ENCODE assay signal across 17 cellular contexts in genomic region chrX:132208422-132208821, GRCh38. TPM values are rescaled to one million over a fixed set of nuclear protein-coding genes. Genes with fewer than 3 reads are reported as not detected.
DNase-seq lines count a peak whose midpoint lies in the region; FAIRE-seq and TF ChIP-seq lines count a peak whose summit lies in the region.
"Had no signal": no experiment of that assay in that cellular context is flagged by ENCODE, and none has a peak within 500 bp of the region (broad histone marks: within the 10 kb centered on the region; RNA-seq: fewer than 3 reads in every experiment).

No MANE protein-coding gene starts in this region.

- H3K36me3 Mint-ChIP-seq in osteocyte (ENCODE audit: unreplicated experiment) = peaks cover 38% of the 10 kb centered on the region
- H3K36me3 Mint-ChIP-seq in CD4-positive, alpha-beta memory T cell = peaks cover 10 to 40% of the 10 kb centered on the region in 2 donors

- H3K27me3 Mint-ChIP-seq in osteocyte (ENCODE audit: unreplicated experiment) = no peaks in the 10 kb centered on the region
- H3K27me3 Mint-ChIP-seq in CD4-positive, alpha-beta memory T cell = no peaks in the 10 kb centered on the region

- intact Hi-C loops in esophagus squamous epithelium (cut with DNase I) = loop anchor here (10.0 kb wide), 1 partner anchor 114 kb away; no protein-coding TSS in a partner anchor
- intact Hi-C loops in CD4-positive, alpha-beta memory T cell (cut with micrococcal nuclease) = no loop called here

- TF ChIP-seq POLR2A in esophagus squamous epithelium (IDR thresholded peaks at IDR 0.05) = no peak

- H3K27ac ChIP-seq in esophagus squamous epithelium = no peak overlapping the region
- no peak overlapping the region for H3K27ac ChIP-seq in CD4-positive, alpha-beta memory T cell (ENCODE audit: low read depth, low read length)
- H3K27ac ChIP-seq: A549, GM23248 had no signal

- H3K9me3 ChIP-seq in Loucy (ENCODE audit: insufficient read depth, low read depth, low read length) (no peaks in the 10 kb centered on the region), esophagus squamous epithelium (no peaks in the 10 kb centered on the region)
- H3K9me3 ChIP-seq in CD4-positive, alpha-beta memory T cell (ENCODE audit: control insufficient read depth in 1 of 2, low read length in 2 of 2) = no peaks in the 10 kb centered on the region
- H3K9me3 ChIP-seq: A549, Caco-2 had no signal

- peaks cover 47% of the 10 kb centered on the region for H3K79me2 ChIP-seq in Loucy (ENCODE audit: insufficient read depth, low read length)

- FAIRE-seq in colon (lab: Jason Lieb, UNC) = peak; percentile 99
- FAIRE-seq: A549, H54, HepG2, HTR-8/SVneo had no signal

- POLR2A ChIA-PET in CD4-positive, alpha-beta memory T cell (lab: Charles Lee; ENCODE audit: partially characterized antibody) = interaction anchor here (0.6 to 1.3 kb wide), 3 partner anchors 9 to 185 kb away, joined by 3 read pairs; partner anchors contain the start of gene STK26

- peaks cover 56% of the 10 kb centered on the region for H3K4me1 Mint-ChIP-seq in osteocyte (ENCODE audit: unreplicated experiment)
- peaks cover 25 to 55% (median 45%) of the 10 kb centered on the region in 4 donors for H3K4me1 Mint-ChIP-seq in CD4-positive, alpha-beta memory T cell

- peaks cover 12% of the 10 kb centered on the region for H4K20me1 ChIP-seq in Loucy (ENCODE audit: insufficient read depth, low read length, poor library complexity, severe bottlenecking)

- no peak for TF ChIP-seq CTCF in Loucy (conservative IDR thresholded peaks at IDR 0.05; ENCODE audit: low read length)
- TF ChIP-seq CTCF in osteocyte (IDR thresholded peaks at IDR 0.05) = no peak
- TF ChIP-seq CTCF in esophagus squamous epithelium (IDR thresholded peaks at IDR 0.05) = no peak

- no peak overlapping the region for H2AFZ ChIP-seq in Loucy (ENCODE audit: low read length)
- H2AFZ ChIP-seq: GM23248 had no signal

- peak overlapping the region; percentile 45 for H3K4me2 ChIP-seq in Loucy (ENCODE audit: low read depth, low read length, poor library complexity, severe bottlenecking)
- H3K4me2 ChIP-seq: A549 had no signal

- H3F3A ChIP-seq in Loucy (ENCODE audit: low read depth) = no peaks in the 10 kb centered on the region

- H3K27me3 ChIP-seq in Loucy (ENCODE audit: insufficient read depth, low read length, poor library complexity, severe bottlenecking) (no peaks in the 10 kb centered on the region), esophagus squamous epithelium (peaks cover 0 to 3% (median 0%) of the 10 kb centered on the region in 4 donors)
- no peaks in the 10 kb centered on the region for H3K27me3 ChIP-seq in CD4-positive, alpha-beta memory T cell (ENCODE audit: insufficient read depth, low read length)

- CTCF ChIA-PET in CD4-positive, alpha-beta memory T cell (lab: Charles Lee; ENCODE audit: partially characterized antibody) = interaction anchor here (1.3 to 2.2 kb wide), 3 partner anchors 10 to 116 kb away, joined by 3 to 6 read pairs (median 3); no protein-coding TSS in a partner anchor

- H3K4me3 ChIP-seq in Loucy (ENCODE audit: low read length, poor library complexity, severe bottlenecking) (no peak overlapping the region), esophagus squamous epithelium (no peak overlapping the region)
- no peak overlapping the region for H3K4me3 ChIP-seq in CD4-positive, alpha-beta memory T cell (ENCODE audit: low read length in 2 of 2)
- H3K4me3 ChIP-seq: A549, GM23248 had no signal

- DNase-seq in osteocyte (ENCODE audit: extremely low spot score, unreplicated experiment) (no peak), A172 (ENCODE audit: low spot score) (no peak), esophagus squamous epithelium (lab: John Stamatoyannopoulos, UW) (no peak), T-helper 1 cell (no peak)
- no peak for DNase-seq in CD4-positive, alpha-beta memory T cell
- DNase-seq: Caco-2; CD8-positive, alpha-beta memory T cell; DND-41; GF-D8; GM23248 had no signal

- whole genome bisulfite sequencing in esophagus squamous epithelium, 2 donors = 83 to 85% methylated on average over 1 of the region's 1 CpG

- H3K4me1 ChIP-seq in Loucy (ENCODE audit: insufficient read depth, low read length, poor library complexity, severe bottlenecking) (peaks cover 34% of the 10 kb centered on the region), esophagus squamous epithelium (peaks cover 0 to 32% (median 0%) of the 10 kb centered on the region in 3 donors)
- H3K4me1 ChIP-seq in CD4-positive, alpha-beta memory T cell (ENCODE audit: insufficient read depth, low read length) = peaks cover 45% of the 10 kb centered on the region
- H3K4me1 ChIP-seq: Caco-2 had no signal

- H3K9ac ChIP-seq in Loucy (ENCODE audit: low read depth, low read length, poor library complexity, severe bottlenecking) = no peak overlapping the region
- H3K9ac ChIP-seq: GM23248 had no signal

- no peaks in the 10 kb centered on the region for H3K9me2 ChIP-seq in Loucy (replicated peaks; ENCODE audit: low read depth, low read length)

- no peak overlapping the region for H3K4me3 Mint-ChIP-seq in osteocyte (ENCODE audit: unreplicated experiment)
- H3K4me3 Mint-ChIP-seq in CD4-positive, alpha-beta memory T cell = no peak overlapping the region
- H3K4me3 Mint-ChIP-seq: CD14-positive monocyte; CD8-positive, alpha-beta memory T cell had no signal

- peak overlapping the region; percentile 58 for H3K27ac Mint-ChIP-seq in osteocyte (ENCODE audit: unreplicated experiment)
- no peak overlapping the region for H3K27ac Mint-ChIP-seq in CD4-positive, alpha-beta memory T cell
- H3K27ac Mint-ChIP-seq: CD14-positive monocyte had no signal

- H3K36me3 ChIP-seq in Loucy (ENCODE audit: insufficient read depth, low read length) (no peaks in the 10 kb centered on the region; the same call in 1 of the 2 replicates), esophagus squamous epithelium (peaks cover 0 to 23% (median 0%) of the 10 kb centered on the region in 3 donors)
- H3K36me3 ChIP-seq in CD4-positive, alpha-beta memory T cell (ENCODE audit: insufficient read depth, low read length) = no peaks in the 10 kb centered on the region

- no peaks in the 10 kb centered on the region for H3K9me3 Mint-ChIP-seq in osteocyte (ENCODE audit: unreplicated experiment)
- no peaks in the 10 kb centered on the region for H3K9me3 Mint-ChIP-seq in CD4-positive, alpha-beta memory T cell
- H3K9me3 Mint-ChIP-seq: CD14-positive monocyte; CD8-positive, alpha-beta memory T cell had no signal

RNA-seq across cellular contexts. Expression of gene RAP2C, which starts 10.8 kb away (rescaled TPM):
- total RNA-seq in osteocyte (44.3 and 52.2 TPM in 2 replicates), esophagus squamous epithelium (10 to 100 TPM; 13.8 to 25.0 (median 19.9) TPM)
- 13.2 and 15.6 TPM in 2 replicates for total RNA-seq in A172 (2014; rRNA removed; shearing (Covaris generic))
- total RNA-seq in CD4-positive, alpha-beta memory T cell = 10 to 100 TPM; 28.2 to 30.8 TPM
- polyA plus RNA-seq in CD4-positive, alpha-beta memory T cell = 10 to 100 TPM; 15.2 to 20.8 TPM
